1 cellular context compared by ENCODE assay signal in the genomic region with DNA sequence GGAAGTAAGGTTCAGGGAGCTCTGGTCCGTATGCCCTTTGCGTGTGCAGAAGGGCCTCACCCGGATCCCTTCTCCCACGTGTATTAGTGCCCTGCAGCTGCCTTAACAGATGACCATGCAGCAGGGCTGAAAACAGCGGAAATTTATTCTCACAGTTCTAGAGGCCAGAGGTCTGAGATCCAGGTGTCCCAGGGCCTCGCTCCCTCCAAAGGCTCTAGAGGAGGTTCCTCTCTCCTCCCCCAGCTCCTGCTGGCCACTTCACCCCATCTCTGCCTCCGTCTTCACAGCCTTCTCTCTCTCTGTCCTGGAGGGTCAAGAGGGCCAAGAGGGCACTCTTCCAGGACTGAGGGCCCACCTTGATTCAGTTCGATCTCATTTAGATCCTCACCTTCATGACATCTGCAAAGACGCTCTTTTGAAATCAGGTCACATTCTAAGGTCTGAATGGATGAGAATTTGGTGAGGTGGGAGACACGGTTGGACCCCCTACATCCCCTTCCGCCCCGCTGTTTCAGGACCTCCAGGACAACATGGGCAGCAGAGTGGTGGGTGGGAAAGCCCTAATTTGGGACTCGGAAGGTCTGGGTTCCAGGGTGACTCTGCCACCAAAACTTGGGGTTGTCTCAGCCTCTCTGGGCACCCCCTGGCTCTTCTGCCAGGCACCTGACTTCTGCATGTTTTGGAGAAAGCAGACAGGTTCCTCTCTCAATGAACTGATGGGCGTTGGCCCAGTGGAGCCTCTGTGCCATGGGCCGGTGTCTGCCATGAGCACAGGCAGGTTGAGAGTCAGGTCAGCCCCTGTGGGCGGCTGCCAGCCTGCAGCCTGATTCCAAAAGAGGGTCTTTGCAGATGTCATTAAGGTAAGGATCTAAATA.
A peak's percentile ranks its signal among the peaks of the same experiment; 100 is the strongest.
TF ChIP-seq lines count a peak whose summit lies in the region.

No MANE protein-coding gene starts in this region.

TF ChIP-seq in HepG2, 621 proteins besides CTCF, POLR2A, EP300 and RAD21 (continued from another document):
- TF ChIP-seq, protein P1, sequence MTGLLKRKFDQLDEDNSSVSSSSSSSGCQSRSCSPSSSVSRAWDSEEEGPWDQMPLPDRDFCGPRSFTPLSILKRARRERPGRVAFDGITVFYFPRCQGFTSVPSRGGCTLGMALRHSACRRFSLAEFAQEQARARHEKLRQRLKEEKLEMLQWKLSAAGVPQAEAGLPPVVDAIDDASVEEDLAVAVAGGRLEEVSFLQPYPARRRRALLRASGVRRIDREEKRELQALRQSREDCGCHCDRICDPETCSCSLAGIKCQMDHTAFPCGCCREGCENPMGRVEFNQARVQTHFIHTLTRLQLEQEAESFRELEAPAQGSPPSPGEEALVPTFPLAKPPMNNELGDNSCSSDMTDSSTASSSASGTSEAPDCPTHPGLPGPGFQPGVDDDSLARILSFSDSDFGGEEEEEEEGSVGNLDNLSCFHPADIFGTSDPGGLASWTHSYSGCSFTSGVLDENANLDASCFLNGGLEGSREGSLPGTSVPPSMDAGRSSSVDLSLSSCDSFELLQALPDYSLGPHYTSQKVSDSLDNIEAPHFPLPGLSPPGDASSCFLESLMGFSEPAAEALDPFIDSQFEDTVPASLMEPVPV (CRISPR knock-in tag; IDR thresholded peaks at IDR 0.05) = no peak
- TF ChIP-seq MBNL3 (CRISPR knock-in tag; conservative IDR thresholded peaks at IDR 0.05) (no peak), POLR2G (IDR thresholded peaks at IDR 0.05; ENCODE audit: low read depth, low read length) (peak; percentile 51), KDM2A (CRISPR knock-in tag; IDR thresholded peaks at IDR 0.05; ENCODE audit: borderline replicate concordance, low read depth) (peak; percentile 31; the same call in 1 of the 2 replicates), KLF11 (CRISPR knock-in tag; IDR thresholded peaks at IDR 0.05) (no peak), CCDC6 (CRISPR knock-in tag; IDR thresholded peaks at IDR 0.05) (no peak), AGO2 (optimal IDR thresholded peaks at IDR 0.05; ENCODE audit: low read depth, low read length) (peak; percentile 77), ZNF33B (CRISPR knock-in tag; IDR thresholded peaks at IDR 0.05) (no peak), ZNF841 (CRISPR knock-in tag; IDR thresholded peaks at IDR 0.05; ENCODE audit: borderline replicate concordance) (no peak), NFE2 (CRISPR knock-in tag; IDR thresholded peaks at IDR 0.05) (no peak), PHF8 (CRISPR knock-in tag; IDR thresholded peaks at IDR 0.05) (peak; percentile 14; the same call in 1 of the 2 replicates), SOX5 (CRISPR knock-in tag; IDR thresholded peaks at IDR 0.05; ENCODE audit: borderline replicate concordance) (no peak), SUZ12 (IDR thresholded peaks at IDR 0.05; ENCODE audit: low read depth, low read length) (no peak), KAT8 (CRISPR knock-in tag; IDR thresholded peaks at IDR 0.05) (no peak), SMAD9 (CRISPR knock-in tag; IDR thresholded peaks at IDR 0.05) (no peak), CREB1 (IDR thresholded peaks at IDR 0.05) (no peak), CREB1 (CRISPR knock-in tag; IDR thresholded peaks at IDR 0.05) (no peak), GZF1 (CRISPR knock-in tag; IDR thresholded peaks at IDR 0.05) (no peak), EEA1 (CRISPR knock-in tag; IDR thresholded peaks at IDR 0.05; ENCODE audit: borderline replicate concordance) (no peak), RBM22 (optimal IDR thresholded peaks at IDR 0.05; ENCODE audit: low read length) (peak; percentile 83)
- TF ChIP-seq, protein P2, sequence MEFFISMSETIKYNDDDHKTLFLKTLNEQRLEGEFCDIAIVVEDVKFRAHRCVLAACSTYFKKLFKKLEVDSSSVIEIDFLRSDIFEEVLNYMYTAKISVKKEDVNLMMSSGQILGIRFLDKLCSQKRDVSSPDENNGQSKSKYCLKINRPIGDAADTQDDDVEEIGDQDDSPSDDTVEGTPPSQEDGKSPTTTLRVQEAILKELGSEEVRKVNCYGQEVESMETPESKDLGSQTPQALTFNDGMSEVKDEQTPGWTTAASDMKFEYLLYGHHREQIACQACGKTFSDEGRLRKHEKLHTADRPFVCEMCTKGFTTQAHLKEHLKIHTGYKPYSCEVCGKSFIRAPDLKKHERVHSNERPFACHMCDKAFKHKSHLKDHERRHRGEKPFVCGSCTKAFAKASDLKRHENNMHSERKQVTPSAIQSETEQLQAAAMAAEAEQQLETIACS (CRISPR knock-in tag; IDR thresholded peaks at IDR 0.05) = no peak
- TF ChIP-seq, protein P3, sequence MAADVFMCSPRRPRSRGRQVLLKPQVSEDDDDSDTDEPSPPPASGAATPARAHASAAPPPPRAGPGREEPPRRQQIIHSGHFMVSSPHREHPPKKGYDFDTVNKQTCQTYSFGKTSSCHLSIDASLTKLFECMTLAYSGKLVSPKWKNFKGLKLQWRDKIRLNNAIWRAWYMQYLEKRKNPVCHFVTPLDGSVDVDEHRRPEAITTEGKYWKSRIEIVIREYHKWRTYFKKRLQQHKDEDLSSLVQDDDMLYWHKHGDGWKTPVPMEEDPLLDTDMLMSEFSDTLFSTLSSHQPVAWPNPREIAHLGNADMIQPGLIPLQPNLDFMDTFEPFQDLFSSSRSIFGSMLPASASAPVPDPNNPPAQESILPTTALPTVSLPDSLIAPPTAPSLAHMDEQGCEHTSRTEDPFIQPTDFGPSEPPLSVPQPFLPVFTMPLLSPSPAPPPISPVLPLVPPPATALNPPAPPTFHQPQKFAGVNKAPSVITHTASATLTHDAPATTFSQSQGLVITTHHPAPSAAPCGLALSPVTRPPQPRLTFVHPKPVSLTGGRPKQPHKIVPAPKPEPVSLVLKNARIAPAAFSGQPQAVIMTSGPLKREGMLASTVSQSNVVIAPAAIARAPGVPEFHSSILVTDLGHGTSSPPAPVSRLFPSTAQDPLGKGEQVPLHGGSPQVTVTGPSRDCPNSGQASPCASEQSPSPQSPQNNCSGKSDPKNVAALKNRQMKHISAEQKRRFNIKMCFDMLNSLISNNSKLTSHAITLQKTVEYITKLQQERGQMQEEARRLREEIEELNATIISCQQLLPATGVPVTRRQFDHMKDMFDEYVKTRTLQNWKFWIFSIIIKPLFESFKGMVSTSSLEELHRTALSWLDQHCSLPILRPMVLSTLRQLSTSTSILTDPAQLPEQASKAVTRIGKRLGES (CRISPR knock-in tag; IDR thresholded peaks at IDR 0.05; ENCODE audit: borderline replicate concordance) = no peak
- TF ChIP-seq, protein P4, sequence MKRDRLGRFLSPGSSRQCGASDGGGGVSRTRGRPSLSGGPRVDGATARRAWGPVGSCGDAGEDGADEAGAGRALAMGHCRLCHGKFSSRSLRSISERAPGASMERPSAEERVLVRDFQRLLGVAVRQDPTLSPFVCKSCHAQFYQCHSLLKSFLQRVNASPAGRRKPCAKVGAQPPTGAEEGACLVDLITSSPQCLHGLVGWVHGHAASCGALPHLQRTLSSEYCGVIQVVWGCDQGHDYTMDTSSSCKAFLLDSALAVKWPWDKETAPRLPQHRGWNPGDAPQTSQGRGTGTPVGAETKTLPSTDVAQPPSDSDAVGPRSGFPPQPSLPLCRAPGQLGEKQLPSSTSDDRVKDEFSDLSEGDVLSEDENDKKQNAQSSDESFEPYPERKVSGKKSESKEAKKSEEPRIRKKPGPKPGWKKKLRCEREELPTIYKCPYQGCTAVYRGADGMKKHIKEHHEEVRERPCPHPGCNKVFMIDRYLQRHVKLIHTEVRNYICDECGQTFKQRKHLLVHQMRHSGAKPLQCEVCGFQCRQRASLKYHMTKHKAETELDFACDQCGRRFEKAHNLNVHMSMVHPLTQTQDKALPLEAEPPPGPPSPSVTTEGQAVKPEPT (CRISPR knock-in tag; IDR thresholded peaks at IDR 0.05; ENCODE audit: low read depth) = no peak
- TF ChIP-seq, protein P5, sequence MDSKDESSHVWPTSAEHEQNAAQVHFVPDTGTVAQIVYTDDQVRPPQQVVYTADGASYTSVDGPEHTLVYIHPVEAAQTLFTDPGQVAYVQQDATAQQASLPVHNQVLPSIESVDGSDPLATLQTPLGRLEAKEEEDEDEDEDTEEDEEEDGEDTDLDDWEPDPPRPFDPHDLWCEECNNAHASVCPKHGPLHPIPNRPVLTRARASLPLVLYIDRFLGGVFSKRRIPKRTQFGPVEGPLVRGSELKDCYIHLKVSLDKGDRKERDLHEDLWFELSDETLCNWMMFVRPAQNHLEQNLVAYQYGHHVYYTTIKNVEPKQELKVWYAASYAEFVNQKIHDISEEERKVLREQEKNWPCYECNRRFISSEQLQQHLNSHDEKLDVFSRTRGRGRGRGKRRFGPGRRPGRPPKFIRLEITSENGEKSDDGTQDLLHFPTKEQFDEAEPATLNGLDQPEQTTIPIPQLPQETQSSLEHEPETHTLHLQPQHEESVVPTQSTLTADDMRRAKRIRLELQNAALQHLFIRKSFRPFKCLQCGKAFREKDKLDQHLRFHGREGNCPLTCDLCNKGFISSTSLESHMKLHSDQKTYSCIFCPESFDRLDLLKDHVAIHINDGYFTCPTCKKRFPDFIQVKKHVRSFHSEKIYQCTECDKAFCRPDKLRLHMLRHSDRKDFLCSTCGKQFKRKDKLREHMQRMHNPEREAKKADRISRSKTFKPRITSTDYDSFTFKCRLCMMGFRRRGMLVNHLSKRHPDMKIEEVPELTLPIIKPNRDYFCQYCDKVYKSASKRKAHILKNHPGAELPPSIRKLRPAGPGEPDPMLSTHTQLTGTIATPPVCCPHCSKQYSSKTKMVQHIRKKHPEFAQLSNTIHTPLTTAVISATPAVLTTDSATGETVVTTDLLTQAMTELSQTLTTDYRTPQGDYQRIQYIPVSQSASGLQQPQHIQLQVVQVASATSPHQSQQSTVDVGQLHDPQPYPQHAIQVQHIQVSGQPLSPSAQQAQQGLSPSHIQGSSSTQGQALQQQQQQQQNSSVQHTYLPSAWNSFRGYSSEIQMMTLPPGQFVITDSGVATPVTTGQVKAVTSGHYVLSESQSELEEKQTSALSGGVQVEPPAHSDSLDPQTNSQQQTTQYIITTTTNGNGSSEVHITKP (CRISPR knock-in tag; IDR thresholded peaks at IDR 0.05; ENCODE audit: low read depth) = no peak
- TF ChIP-seq, protein P6, sequence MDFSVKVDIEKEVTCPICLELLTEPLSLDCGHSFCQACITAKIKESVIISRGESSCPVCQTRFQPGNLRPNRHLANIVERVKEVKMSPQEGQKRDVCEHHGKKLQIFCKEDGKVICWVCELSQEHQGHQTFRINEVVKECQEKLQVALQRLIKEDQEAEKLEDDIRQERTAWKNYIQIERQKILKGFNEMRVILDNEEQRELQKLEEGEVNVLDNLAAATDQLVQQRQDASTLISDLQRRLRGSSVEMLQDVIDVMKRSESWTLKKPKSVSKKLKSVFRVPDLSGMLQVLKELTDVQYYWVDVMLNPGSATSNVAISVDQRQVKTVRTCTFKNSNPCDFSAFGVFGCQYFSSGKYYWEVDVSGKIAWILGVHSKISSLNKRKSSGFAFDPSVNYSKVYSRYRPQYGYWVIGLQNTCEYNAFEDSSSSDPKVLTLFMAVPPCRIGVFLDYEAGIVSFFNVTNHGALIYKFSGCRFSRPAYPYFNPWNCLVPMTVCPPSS (IDR thresholded peaks at IDR 0.05) = no peak
- TF ChIP-seq, protein P7, sequence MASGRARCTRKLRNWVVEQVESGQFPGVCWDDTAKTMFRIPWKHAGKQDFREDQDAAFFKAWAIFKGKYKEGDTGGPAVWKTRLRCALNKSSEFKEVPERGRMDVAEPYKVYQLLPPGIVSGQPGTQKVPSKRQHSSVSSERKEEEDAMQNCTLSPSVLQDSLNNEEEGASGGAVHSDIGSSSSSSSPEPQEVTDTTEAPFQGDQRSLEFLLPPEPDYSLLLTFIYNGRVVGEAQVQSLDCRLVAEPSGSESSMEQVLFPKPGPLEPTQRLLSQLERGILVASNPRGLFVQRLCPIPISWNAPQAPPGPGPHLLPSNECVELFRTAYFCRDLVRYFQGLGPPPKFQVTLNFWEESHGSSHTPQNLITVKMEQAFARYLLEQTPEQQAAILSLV (CRISPR knock-in tag; IDR thresholded peaks at IDR 0.05; ENCODE audit: borderline replicate concordance) = no peak
- TF ChIP-seq, protein P8, sequence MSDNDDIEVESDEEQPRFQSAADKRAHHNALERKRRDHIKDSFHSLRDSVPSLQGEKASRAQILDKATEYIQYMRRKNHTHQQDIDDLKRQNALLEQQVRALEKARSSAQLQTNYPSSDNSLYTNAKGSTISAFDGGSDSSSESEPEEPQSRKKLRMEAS (IDR thresholded peaks at IDR 0.05) = no peak
- TF ChIP-seq, protein P9, sequence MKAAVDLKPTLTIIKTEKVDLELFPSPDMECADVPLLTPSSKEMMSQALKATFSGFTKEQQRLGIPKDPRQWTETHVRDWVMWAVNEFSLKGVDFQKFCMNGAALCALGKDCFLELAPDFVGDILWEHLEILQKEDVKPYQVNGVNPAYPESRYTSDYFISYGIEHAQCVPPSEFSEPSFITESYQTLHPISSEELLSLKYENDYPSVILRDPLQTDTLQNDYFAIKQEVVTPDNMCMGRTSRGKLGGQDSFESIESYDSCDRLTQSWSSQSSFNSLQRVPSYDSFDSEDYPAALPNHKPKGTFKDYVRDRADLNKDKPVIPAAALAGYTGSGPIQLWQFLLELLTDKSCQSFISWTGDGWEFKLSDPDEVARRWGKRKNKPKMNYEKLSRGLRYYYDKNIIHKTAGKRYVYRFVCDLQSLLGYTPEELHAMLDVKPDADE (CRISPR knock-in tag; IDR thresholded peaks at IDR 0.05) = no peak
